8 cellular contexts compared by ENCODE assay signal in genomic region chr1:180228648-180229482, GRCh38. TPM values are rescaled to one million over a fixed set of nuclear protein-coding genes. Genes with fewer than 3 reads are reported as not detected.
DNase-seq lines count a peak whose midpoint lies in the region; ATAC-seq and TF ChIP-seq lines count a peak whose summit lies in the region.

No MANE protein-coding gene starts in this region.

- peaks cover 23% of the 10 kb centered on the region for H3K4me1 Mint-ChIP-seq in activated T-cell treated with anti-CD3 and anti-CD28 coated beads, Interleukin-2, amount 50 U/mL, for 72 hours (ENCODE audit: low read depth)

- H3K27me3 ChIP-seq in iPS DF 6.9 (ENCODE audit: control insufficient read depth, insufficient read depth, low read length) (peaks cover 32% of the 10 kb centered on the region), smooth muscle cell (ENCODE audit: low read depth) (peaks cover 100% of the 10 kb centered on the region)

- no CpG with 5 or more reads among the region's 57 CpGs for WGBS in iPS DF 6.9 (ENCODE audit: insufficient coverage, insufficient read length)
- WGBS in smooth muscle cell (ENCODE audit: low lambda C conversion rate): 5% methylated on average over 45 of the region's 57 CpGs

- H3K4me3 Mint-ChIP-seq in activated T-cell treated with anti-CD3 and anti-CD28 coated beads, Interleukin-2, amount 50 U/mL, for 72 hours: peak overlapping the region; percentile 74 to 82

- H3K4me3 ChIP-seq in iPS DF 6.9 (ENCODE audit: low read length) (peak overlapping the region; percentile 42; the same call in 1 of the 2 replicates), smooth muscle cell (peak overlapping the region; percentile 54)

- H3K9me3 ChIP-seq in iPS DF 6.9 (ENCODE audit: control insufficient read depth, insufficient read depth, low read length) (no peaks in the 10 kb centered on the region), smooth muscle cell (replicated peaks; ENCODE audit: low read depth) (no peaks in the 10 kb centered on the region)

- DNase-seq in GDM1 (lab: John Stamatoyannopoulos, UW) (peak; percentile 24), iPS DF 6.9 (ENCODE audit: low read depth, low spot score) (no peak), smooth muscle cell (lab: John Stamatoyannopoulos, UW; ENCODE audit: unreplicated experiment) (no peak), RPMI8226 (no peak)
- peak in 1 of 2 donors; percentile 36 for DNase-seq in activated T-cell treated with anti-CD3 and anti-CD28 coated beads, Interleukin-2, amount 50 U/mL, for 72 hours
- no peak for DNase-seq in activated CD4-positive, CD25-positive, alpha-beta regulatory T cell (lab: John Stamatoyannopoulos, UW)

- H3K36me3 ChIP-seq in iPS DF 6.9 (ENCODE audit: control insufficient read depth, insufficient read depth, low read length): no peaks in the 10 kb centered on the region
- no peaks in the 10 kb centered on the region for H3K36me3 ChIP-seq in smooth muscle cell (ENCODE audit: low read depth)

- H3K79me2 ChIP-seq in smooth muscle cell (ENCODE audit: low read depth): no peaks in the 10 kb centered on the region

- TF ChIP-seq CTCF in smooth muscle cell (IDR thresholded peaks at IDR 0.05; ENCODE audit: borderline replicate concordance, insufficient read depth, poor library complexity, severe bottlenecking): no peak

- H3K4me1 ChIP-seq in iPS DF 6.9 (ENCODE audit: control insufficient read depth, insufficient read depth, low read length) (peaks cover 6% of the 10 kb centered on the region), smooth muscle cell (ENCODE audit: low read depth) (peaks cover 16% of the 10 kb centered on the region)

- H2AFZ ChIP-seq in smooth muscle cell (ENCODE audit: low read depth): peak overlapping the region; percentile 43

- no peak overlapping the region for H3K27ac Mint-ChIP-seq in activated T-cell treated with anti-CD3 and anti-CD28 coated beads, Interleukin-2, amount 50 U/mL, for 72 hours

- no peaks in the 10 kb centered on the region for H4K20me1 ChIP-seq in smooth muscle cell (ENCODE audit: low read depth)

- H3K27ac ChIP-seq in iPS DF 6.9 (ENCODE audit: low read length): no peak overlapping the region
- H3K27ac ChIP-seq in smooth muscle cell (ENCODE audit: low read depth): no peak overlapping the region

- H3K9ac ChIP-seq in smooth muscle cell (ENCODE audit: low read depth): no peak overlapping the region

- no peaks in the 10 kb centered on the region for H3K36me3 Mint-ChIP-seq in activated T-cell treated with anti-CD3 and anti-CD28 coated beads, Interleukin-2, amount 50 U/mL, for 72 hours (ENCODE audit: insufficient read depth in 2 of 2)

- peak; percentile 12 for ATAC-seq in HG03039 (IDR thresholded peaks at IDR 0.05; ENCODE audit: unreplicated experiment)
- peak; percentile 16 to 20 for ATAC-seq in activated T-cell treated with anti-CD3 and anti-CD28 coated beads, Interleukin-2, amount 50 U/mL, for 72 hours (replicated peaks in 1 of 2)
- ATAC-seq in HG03378 (IDR thresholded peaks at IDR 0.05; ENCODE audit: unreplicated experiment): no peak

- peak overlapping the region; percentile 95 for H3K4me2 ChIP-seq in smooth muscle cell

- peaks cover 73% of the 10 kb centered on the region for H3K27me3 Mint-ChIP-seq in activated T-cell treated with anti-CD3 and anti-CD28 coated beads, Interleukin-2, amount 50 U/mL, for 72 hours (ENCODE audit: low read depth)

- H3K9me3 Mint-ChIP-seq in activated T-cell treated with anti-CD3 and anti-CD28 coated beads, Interleukin-2, amount 50 U/mL, for 72 hours: no peaks in the 10 kb centered on the region

- H3F3A ChIP-seq in smooth muscle cell (ENCODE audit: low read depth): no peaks in the 10 kb centered on the region

RNA-seq across cellular contexts. Expression of gene LHX4, which starts 1.2 kb away (rescaled TPM):
- not detected for total RNA-seq in activated T-cell treated with anti-CD3 and anti-CD28 coated beads, Interleukin-2, amount 50 U/mL, for 72 hours
- not detected in 2 replicates for total RNA-seq in smooth muscle cell
- 0.39 TPM in 1 of 2 replicates, not detected in the other for polyA plus RNA-seq in smooth muscle cell
